In the genomic region with DNA sequence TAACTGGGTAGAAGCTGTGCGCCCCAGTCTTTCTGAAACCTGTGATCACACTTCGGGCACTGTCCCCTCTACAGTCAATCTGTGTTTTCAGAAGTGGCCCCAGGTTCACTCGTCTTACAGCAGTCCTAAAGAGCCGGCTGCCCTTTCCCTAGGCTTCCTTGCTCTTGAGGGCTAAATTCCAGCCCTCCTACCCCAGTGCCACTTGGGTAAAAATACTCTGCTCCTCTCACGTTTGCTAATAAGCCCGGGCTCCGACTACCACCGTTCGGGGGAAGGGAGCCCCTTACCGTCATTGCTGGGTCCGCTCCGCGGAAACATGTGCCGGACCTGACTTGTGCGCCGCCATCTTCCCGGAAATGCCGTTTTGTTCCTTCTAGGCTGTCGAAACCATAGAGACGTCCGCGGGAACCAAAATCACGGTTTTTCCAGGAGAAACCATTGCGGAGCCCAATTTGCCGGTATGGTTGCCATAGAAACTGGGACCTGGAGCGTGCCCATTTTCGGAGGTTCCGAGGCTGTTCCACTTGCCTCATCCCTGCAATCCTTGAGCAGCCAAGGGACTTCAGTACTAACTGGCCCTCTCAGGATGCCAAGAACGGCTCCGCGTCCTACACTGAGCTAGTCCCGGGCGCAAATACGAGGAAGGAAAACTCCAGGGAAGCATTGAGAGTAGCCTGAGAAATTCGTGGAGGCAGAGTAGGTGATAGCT, we compare ENCODE assay signal across 1 cellular context.
TF ChIP-seq lines count a peak whose summit lies in the region.

Gene GPATCH4 (minus strand): TSS at position 358 of the 709 bp plus-strand sequence.

TF ChIP-seq in GM23338, 12 proteins besides CTCF, POLR2A, EP300 and RAD21 (continued from another document):
- TF ChIP-seq ZNF462 (CRISPR knock-in tag; IDR thresholded peaks at IDR 0.05) = no peak
